Comparison of ENCODE assay signal across 19 cellular contexts in genomic region chr9:114400219-114400618, GRCh38.
"Had no signal": no experiment of that assay in that cellular context is flagged by ENCODE, and none has a peak within 500 bp of the region (broad histone marks: within the 10 kb centered on the region; RNA-seq: fewer than 3 reads in every experiment).

No MANE protein-coding gene starts in this region.

- DNase-seq: activated gamma-delta T cell; activated T-cell treated with anti-CD3 and anti-CD28 coated beads, Interleukin-2, amount 50 U/mL, for 48 hours; central memory CD4-positive, alpha-beta T cell; cortex of kidney; effector memory CD8-positive, alpha-beta T cell; erythroblast; left cardiac atrium; stimulated activated CD4-positive, alpha-beta T cell treated with anti-CD3 and anti-CD28 coated beads, Interleukin-15, amount 100 ng/mL, for 24 hours; stimulated activated CD4-positive, alpha-beta T cell treated with anti-CD3 and anti-CD28 coated beads, Interleukin-4, amount 100 ng/mL, for 24 hours; stimulated activated naive CD8-positive, alpha-beta T cell treated with anti-CD3 and anti-CD28 coated beads, Interleukin-15, amount 100 ng/mL, for 72 hours; SW 1271; testis had no signal

- H3K27me3 Mint-ChIP-seq: effector memory CD8-positive, alpha-beta T cell; natural killer cell treated with Interleukin-12 subunit alpha and Interleukin-12 subunit beta and Interleukin-15 and Interleukin-18, amount 100 ng/mL, for 72 hours; stimulated activated naive CD8-positive, alpha-beta T cell treated with anti-CD3 and anti-CD28 coated beads, Interleukin-15, amount 100 ng/mL, for 72 hours had no signal

- H3K27ac ChIP-seq: ascending aorta, testis had no signal

- H3K27ac Mint-ChIP-seq: effector memory CD8-positive, alpha-beta T cell; natural killer cell treated with Interleukin-12 subunit alpha and Interleukin-12 subunit beta and Interleukin-15 and Interleukin-18, amount 100 ng/mL, for 72 hours; stimulated activated naive CD8-positive, alpha-beta T cell treated with anti-CD3 and anti-CD28 coated beads, Interleukin-15, amount 100 ng/mL, for 72 hours; T-helper 2 cell treated with Interferon-gamma antibody and Interleukin-4, amounts not matched to agents 5 μg/mL and 100 μg/mL, for 36 hours had no signal

- FAIRE-seq: urothelium cell line had no signal

- ATAC-seq: activated CD4-positive, CD25-positive, alpha-beta regulatory T cell treated with anti-CD3 and anti-CD28 coated beads, Interleukin-2, amount 50 U/mL, for 24 hours; effector memory CD8-positive, alpha-beta T cell; left cardiac atrium; mucosa of descending colon; natural killer cell treated with Interleukin-12 subunit alpha and Interleukin-12 subunit beta and Interleukin-15 and Interleukin-18, amount 100 ng/mL, for 72 hours; stimulated activated naive CD8-positive, alpha-beta T cell treated with anti-CD3 and anti-CD28 coated beads, Interleukin-15, amount 100 ng/mL, for 72 hours had no signal

- H3K36me3 Mint-ChIP-seq: natural killer cell treated with Interleukin-12 subunit alpha and Interleukin-12 subunit beta and Interleukin-15 and Interleukin-18, amount 100 ng/mL, for 72 hours had no signal

- H3K4me3 ChIP-seq: ascending aorta, lung, mucosa of descending colon, testis had no signal

- H3K4me3 Mint-ChIP-seq: effector memory CD8-positive, alpha-beta T cell; natural killer cell treated with Interleukin-12 subunit alpha and Interleukin-12 subunit beta and Interleukin-15 and Interleukin-18, amount 100 ng/mL, for 72 hours; stimulated activated naive CD8-positive, alpha-beta T cell treated with anti-CD3 and anti-CD28 coated beads, Interleukin-15, amount 100 ng/mL, for 72 hours; T-helper 2 cell treated with Interferon-gamma antibody and Interleukin-4, amounts not matched to agents 5 μg/mL and 100 μg/mL, for 36 hours had no signal

- H3K9me3 Mint-ChIP-seq: effector memory CD8-positive, alpha-beta T cell; natural killer cell treated with Interleukin-12 subunit alpha and Interleukin-12 subunit beta and Interleukin-15 and Interleukin-18, amount 100 ng/mL, for 72 hours; stimulated activated naive CD8-positive, alpha-beta T cell treated with anti-CD3 and anti-CD28 coated beads, Interleukin-15, amount 100 ng/mL, for 72 hours; T-helper 2 cell treated with Interferon-gamma antibody and Interleukin-4, amounts not matched to agents 5 μg/mL and 100 μg/mL, for 36 hours had no signal

- H3K36me3 ChIP-seq: ascending aorta had no signal

- H3K9me3 ChIP-seq: ascending aorta, mucosa of descending colon, testis had no signal

- H3K27me3 ChIP-seq: ascending aorta, testis had no signal
